1 cellular context compared by ENCODE assay signal in the genomic region with DNA sequence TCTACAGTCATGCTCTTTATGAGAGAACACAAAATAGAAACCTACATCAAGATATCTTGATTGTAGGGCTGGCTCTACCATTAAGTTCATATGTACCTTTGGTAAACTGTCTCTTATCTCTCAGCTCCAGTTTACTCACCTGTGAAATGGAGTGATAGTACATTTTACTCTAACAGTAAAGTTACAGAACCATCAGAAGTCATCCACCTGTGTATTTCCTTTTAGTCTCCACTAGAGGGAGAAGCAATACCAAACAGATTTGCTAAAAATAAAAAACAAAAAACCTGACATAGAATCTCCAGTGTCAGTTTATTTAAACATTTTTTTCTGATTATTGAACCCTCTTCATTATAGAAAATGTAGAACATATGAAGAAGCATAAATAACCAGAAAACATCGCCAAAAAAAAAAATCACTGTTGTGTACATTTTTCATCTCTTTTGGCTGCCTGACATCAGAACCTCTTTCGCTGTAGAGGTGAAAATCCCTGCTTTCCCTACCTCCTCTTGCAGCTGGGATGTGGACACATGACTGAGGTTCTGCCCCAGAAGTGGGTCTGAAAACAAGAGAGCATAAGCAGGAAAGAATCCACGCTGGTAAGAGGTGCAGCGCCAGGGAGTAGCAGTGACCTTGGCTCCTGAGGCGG.
TF ChIP-seq lines count a peak whose summit lies in the region.

No MANE protein-coding gene starts in this region.

TF ChIP-seq in WTC11, 78 proteins besides CTCF, POLR2A, EP300 and RAD21 (continued from another document):
- TF ChIP-seq, protein P1, sequence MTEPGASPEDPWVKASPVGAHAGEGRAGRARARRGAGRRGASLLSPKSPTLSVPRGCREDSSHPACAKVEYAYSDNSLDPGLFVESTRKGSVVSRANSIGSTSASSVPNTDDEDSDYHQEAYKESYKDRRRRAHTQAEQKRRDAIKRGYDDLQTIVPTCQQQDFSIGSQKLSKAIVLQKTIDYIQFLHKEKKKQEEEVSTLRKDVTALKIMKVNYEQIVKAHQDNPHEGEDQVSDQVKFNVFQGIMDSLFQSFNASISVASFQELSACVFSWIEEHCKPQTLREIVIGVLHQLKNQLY (CRISPR knock-in tag; IDR thresholded peaks at IDR 0.05): no peak
- TF ChIP-seq RELA (CRISPR knock-in tag; IDR thresholded peaks at IDR 0.05; ENCODE audit: borderline replicate concordance): no peak
- TF ChIP-seq, protein P2, sequence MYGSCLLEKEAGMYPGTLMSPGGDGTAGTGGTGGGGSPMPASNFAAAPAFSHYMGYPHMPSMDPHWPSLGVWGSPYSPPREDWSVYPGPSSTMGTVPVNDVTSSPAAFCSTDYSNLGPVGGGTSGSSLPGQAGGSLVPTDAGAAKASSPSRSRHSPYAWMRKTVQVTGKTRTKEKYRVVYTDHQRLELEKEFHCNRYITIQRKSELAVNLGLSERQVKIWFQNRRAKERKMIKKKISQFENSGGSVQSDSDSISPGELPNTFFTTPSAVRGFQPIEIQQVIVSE (CRISPR knock-in tag; IDR thresholded peaks at IDR 0.05; ENCODE audit: borderline replicate concordance): no peak
